ENCODE assay signal across 12 cellular contexts in the genomic region with DNA sequence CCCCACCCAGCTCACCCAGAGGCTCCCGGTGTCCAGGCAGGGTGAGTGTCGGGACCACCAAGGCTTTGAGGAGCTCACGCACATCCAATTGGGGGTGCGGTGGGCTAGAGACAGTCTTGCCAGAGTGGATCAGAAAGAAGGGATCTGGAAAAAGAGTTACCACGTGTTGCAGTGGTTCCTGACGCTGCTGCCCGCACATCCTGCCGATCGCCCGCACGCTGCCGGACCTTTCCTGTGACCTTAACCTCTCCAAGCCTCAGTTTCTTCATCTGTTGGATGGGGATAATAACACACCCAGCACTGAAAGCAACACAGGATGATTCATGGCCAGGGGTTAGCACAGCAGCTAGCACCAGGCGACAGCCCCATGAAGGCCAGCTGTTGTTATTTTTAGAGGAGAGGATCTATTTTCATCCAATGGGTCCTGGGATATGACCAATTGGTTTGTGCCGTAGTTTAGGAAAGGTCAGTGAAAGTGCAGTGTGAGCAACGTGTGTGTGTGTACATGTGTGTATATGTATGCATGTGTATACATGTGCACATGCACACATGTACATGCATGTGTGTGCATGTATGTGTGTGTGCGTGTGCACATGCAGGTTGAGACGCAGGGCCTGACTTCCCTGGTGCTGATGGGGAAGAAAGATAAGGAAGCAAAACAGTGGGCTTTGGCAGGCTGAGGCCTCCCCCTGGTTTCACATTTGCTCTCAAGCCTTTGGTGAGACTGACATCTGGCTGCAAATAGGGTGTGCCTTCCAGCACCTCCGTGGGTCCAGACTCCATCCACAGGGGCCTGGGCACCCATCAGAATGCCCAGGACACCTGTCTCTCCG. TPM values are rescaled to one million over a fixed set of nuclear protein-coding genes. Genes with fewer than 3 reads are reported as not detected.
DNase-seq lines count a peak whose midpoint lies in the region; ATAC-seq, FAIRE-seq and TF ChIP-seq lines count a peak whose summit lies in the region.
"Had no signal": no experiment of that assay in that cellular context is flagged by ENCODE, and none has a peak within 500 bp of the region (broad histone marks: within the 10 kb centered on the region; RNA-seq: fewer than 3 reads in every experiment).

No MANE protein-coding gene starts in this region.

- H3K36me3 Mint-ChIP-seq in activated naive CD8-positive, alpha-beta T cell treated with anti-CD3 and anti-CD28 coated beads, Interleukin-2, amount 10 ng/mL, durations not matched to agents 7 days and 5 days, result peaks cover 7% of the 10 kb centered on the region
- H3K36me3 Mint-ChIP-seq in naive thymus-derived CD8-positive, alpha-beta T cell, result no peaks in the 10 kb centered on the region

- H3K27ac Mint-ChIP-seq in activated naive CD8-positive, alpha-beta T cell treated with anti-CD3 and anti-CD28 coated beads, Interleukin-2, amount 10 ng/mL, durations not matched to agents 7 days and 5 days, result peak overlapping the region; percentile 59
- H3K27ac Mint-ChIP-seq in naive thymus-derived CD8-positive, alpha-beta T cell, result peak overlapping the region in 9 of 10 donors; percentile 5 to 88 (median 81)

- peaks cover 43% of the 10 kb centered on the region for H3K4me1 Mint-ChIP-seq in activated naive CD8-positive, alpha-beta T cell treated with anti-CD3 and anti-CD28 coated beads, Interleukin-2, amount 10 ng/mL, durations not matched to agents 7 days and 5 days
- peaks cover 20 to 50% (median 45%) of the 10 kb centered on the region in 4 donors for H3K4me1 Mint-ChIP-seq in naive thymus-derived CD8-positive, alpha-beta T cell

- peak overlapping the region; percentile 33 for H3K4me3 Mint-ChIP-seq in activated naive CD8-positive, alpha-beta T cell treated with anti-CD3 and anti-CD28 coated beads, Interleukin-2, amount 10 ng/mL, durations not matched to agents 7 days and 5 days
- H3K4me3 Mint-ChIP-seq in naive thymus-derived CD8-positive, alpha-beta T cell, result peak overlapping the region in 2 of 10 donors; percentile 23 to 65

- no peaks in the 10 kb centered on the region for H3K9me3 Mint-ChIP-seq in activated naive CD8-positive, alpha-beta T cell treated with anti-CD3 and anti-CD28 coated beads, Interleukin-2, amount 10 ng/mL, durations not matched to agents 7 days and 5 days
- H3K9me3 Mint-ChIP-seq in naive thymus-derived CD8-positive, alpha-beta T cell, result no peaks in the 10 kb centered on the region

- POLR2A ChIA-PET in activated naive CD8-positive, alpha-beta T cell treated with anti-CD3 and anti-CD28 coated beads, Interleukin-2, amount 10 ng/mL, durations not matched to agents 7 days and 5 days (lab: Charles Lee), result interaction anchor here (0.9 to 1.1 kb wide), 4 partner anchors 102 to 180 kb away, joined by 3 to 4 read pairs (median 4); a partner anchor contains a TSS
- POLR2A ChIA-PET in naive thymus-derived CD8-positive, alpha-beta T cell (lab: Charles Lee), result interaction anchor here (0.8 to 1.4 kb wide), 4 partner anchors 25 to 240 kb away, joined by 3 to 5 read pairs (median 3); a partner anchor contains a TSS

- peaks cover 2% of the 10 kb centered on the region for H3K27me3 Mint-ChIP-seq in activated naive CD8-positive, alpha-beta T cell treated with anti-CD3 and anti-CD28 coated beads, Interleukin-2, amount 10 ng/mL, durations not matched to agents 7 days and 5 days
- H3K27me3 Mint-ChIP-seq in naive thymus-derived CD8-positive, alpha-beta T cell, result peaks cover 0 to 2% (median 0%) of the 10 kb centered on the region in 5 donors

- DNase-seq in CD1c-positive myeloid dendritic cell (ENCODE audit: extremely low spot score) (peak; percentile 75), GM12891 (ENCODE audit: insufficient read length, low spot score) (no peak), kidney tubule cell (ENCODE audit: low spot score) (no peak)
- no peak for DNase-seq in activated naive CD8-positive, alpha-beta T cell treated with anti-CD3 and anti-CD28 coated beads, Interleukin-2, amount 10 ng/mL, durations not matched to agents 7 days and 5 days
- peak in 1 of 10 donors; percentile 15 for DNase-seq in naive thymus-derived CD8-positive, alpha-beta T cell
- DNase-seq: T1000, trophoblast cell had no signal

- no peak for TF ChIP-seq POLR2A in GM12891 (IDR thresholded peaks at IDR 0.05; ENCODE audit: low read depth, low read length)

- FAIRE-seq in GM12891 (lab: Jason Lieb, UNC), result peak; percentile 83
- FAIRE-seq: colon had no signal

- peak; percentile 12 for ATAC-seq in activated naive CD8-positive, alpha-beta T cell treated with anti-CD3 and anti-CD28 coated beads, Interleukin-2, amount 10 ng/mL, durations not matched to agents 7 days and 5 days (ENCODE audit: low read depth)
- no peak for ATAC-seq in naive thymus-derived CD8-positive, alpha-beta T cell
- no peak for ATAC-seq in GM21619 (IDR thresholded peaks at IDR 0.05; ENCODE audit: unreplicated experiment)
- ATAC-seq in HG03442 (IDR thresholded peaks at IDR 0.05; ENCODE audit: unreplicated experiment), result no peak
- ATAC-seq: left colon had no signal

TF ChIP-seq in GM12891, 5 proteins besides CTCF, POLR2A, EP300 and RAD21:
- TF ChIP-seq PAX5 (IDR thresholded peaks at IDR 0.05; ENCODE audit: insufficient read depth, low read length, severe bottlenecking) (no peak), TAF1 (IDR thresholded peaks at IDR 0.05; ENCODE audit: low read depth, low read length) (no peak), SPI1 (IDR thresholded peaks at IDR 0.05; ENCODE audit: low read depth, low read length) (no peak), POLR2AphosphoS5 (IDR thresholded peaks at IDR 0.05; ENCODE audit: low read depth, low read length) (no peak), POU2F2 (IDR thresholded peaks at IDR 0.05; ENCODE audit: low read depth, low read length) (no peak)

RNA-seq across cellular contexts. Expression of a gene that starts 2.6 kb away (rescaled TPM):
- 4.5 TPM for polyA plus RNA-seq in GM12891 (2012; ENCODE audit: low read depth, missing spikeins)
- 10 to 100 TPM; 26.4 to 26.7 TPM for total RNA-seq in activated naive CD8-positive, alpha-beta T cell treated with anti-CD3 and anti-CD28 coated beads, Interleukin-2, amount 10 ng/mL, durations not matched to agents 7 days and 5 days
- under 1 TPM; 0.80 to 0.88 TPM for total RNA-seq in naive thymus-derived CD8-positive, alpha-beta T cell
- polyA plus RNA-seq in naive thymus-derived CD8-positive, alpha-beta T cell, result 1 to 10 TPM in 1 of 3 donors, under 1 TPM in 2; 0.03 to 1.1 (median 0.06) TPM
- total RNA-seq: fibroblast of villous mesenchyme had no signal

RNA-seq across cellular contexts. Expression of a gene that starts 35.6 kb away (rescaled TPM):
- polyA plus RNA-seq in GM12891 (2012; ENCODE audit: low read depth, missing spikeins), result not detected
- total RNA-seq in activated naive CD8-positive, alpha-beta T cell treated with anti-CD3 and anti-CD28 coated beads, Interleukin-2, amount 10 ng/mL, durations not matched to agents 7 days and 5 days, result under 1 TPM; 0.09 to 0.28 TPM
- not detected for total RNA-seq in naive thymus-derived CD8-positive, alpha-beta T cell
- under 1 TPM in 1 of 3 donors, not detected in 2; 0.52 TPM for polyA plus RNA-seq in naive thymus-derived CD8-positive, alpha-beta T cell
- total RNA-seq: fibroblast of villous mesenchyme had no signal

Comparison
In these comparisons a context has a peak if more than half of its experiments do, and no peak if none do; other contexts are left out.
1. RNA of a gene that starts 2.6 kb away (total RNA-seq): 26.4 to 26.7 TPM in activated naive CD8-positive, alpha-beta T cell treated with anti-CD3 and anti-CD28 coated beads, Interleukin-2, amount 10 ng/mL, durations not matched to agents 7 days and 5 days; 0.80 to 0.88 TPM in naive thymus-derived CD8-positive, alpha-beta T cell; every median in the first group is over 10 times any median in the second.